8 cellular contexts compared by ENCODE assay signal in genomic region chr2:47403829-47404228, GRCh38. TPM values are rescaled to one million over a fixed set of nuclear protein-coding genes. Genes with fewer than 3 reads are reported as not detected.
A peak's percentile ranks its signal among the peaks of the same experiment; 100 is the strongest.
DNase-seq lines count a peak whose midpoint lies in the region; ATAC-seq and TF ChIP-seq lines count a peak whose summit lies in the region.

No MANE protein-coding gene starts in this region.

- H3K36me3 ChIP-seq in MG63, result peaks cover 36% of the 10 kb centered on the region
- H3K36me3 ChIP-seq in mucosa of rectum (ENCODE audit: control insufficient read depth in 2 of 2, insufficient read depth in 2 of 2, low read length in 2 of 2), result no peaks in the 10 kb centered on the region

- no peaks in the 10 kb centered on the region for H3K9me3 ChIP-seq in MG63
- no peaks in the 10 kb centered on the region for H3K9me3 ChIP-seq in mucosa of rectum (ENCODE audit: control insufficient read depth in 2 of 2, low read length in 2 of 2)

- DNase-seq in GM03348 (ENCODE audit: low spot score) (peak; percentile 27), MG63 (no peak), choroid plexus epithelial cell (ENCODE audit: low read depth) (no peak), NCI-H1105 (lab: John Stamatoyannopoulos, UW) (no peak)
- no peak for DNase-seq in activated CD4-positive, alpha-beta T cell treated with anti-CD3 and anti-CD28 coated beads, Interleukin-2, amount 50 U/mL, for 48 hours

- H3K4me3 ChIP-seq in MG63, result peak overlapping the region; percentile 99
- H3K4me3 ChIP-seq in choroid plexus epithelial cell (ENCODE audit: low read depth, low read length), result peak overlapping the region; percentile 96
- peak overlapping the region; percentile 86 to 89 for H3K4me3 ChIP-seq in mucosa of rectum (ENCODE audit: low read length in 2 of 2)

- H3K9ac ChIP-seq in mucosa of rectum (ENCODE audit: low read depth in 1 of 2, low read length in 2 of 2), result peak overlapping the region; percentile 74 to 82

- no peak for TF ChIP-seq CTCF in choroid plexus epithelial cell (conservative IDR thresholded peaks at IDR 0.05; ENCODE audit: low read depth, low read length)

- H3K27me3 ChIP-seq in MG63 (no peaks in the 10 kb centered on the region), mucosa of rectum (ENCODE audit: control insufficient read depth in 2 of 2, insufficient read depth in 2 of 2, low read length in 2 of 2) (no peaks in the 10 kb centered on the region)

- ATAC-seq in HG03175 (IDR thresholded peaks at IDR 0.05; ENCODE audit: unreplicated experiment) (no peak), HG03196 (IDR thresholded peaks at IDR 0.05; ENCODE audit: unreplicated experiment) (no peak)

- peak overlapping the region in 1 of 2 donors; percentile 43 for H3K27ac ChIP-seq in mucosa of rectum (ENCODE audit: low read depth in 2 of 2, low read length in 2 of 2)

- peaks cover 11 to 12% of the 10 kb centered on the region in 2 donors for H3K4me1 ChIP-seq in mucosa of rectum (ENCODE audit: control insufficient read depth in 2 of 2, insufficient read depth in 2 of 2, low read length in 2 of 2)

RNA-seq across cellular contexts. Expression of gene MSH2, which starts 0.9 kb away (rescaled TPM):
- 62.2 and 109 TPM in 2 replicates for total RNA-seq in MG63 (2014; rRNA removed; shearing (Covaris generic); ENCODE audit: low replicate concordance)

RNA-seq across cellular contexts. Expression of gene EPCAM, which starts 34.7 kb away (rescaled TPM):
- not detected in 2 replicates for total RNA-seq in MG63 (2014; rRNA removed; shearing (Covaris generic); ENCODE audit: low replicate concordance)
